Comparison of ENCODE assay signal across 1 cellular context in the genomic region with DNA sequence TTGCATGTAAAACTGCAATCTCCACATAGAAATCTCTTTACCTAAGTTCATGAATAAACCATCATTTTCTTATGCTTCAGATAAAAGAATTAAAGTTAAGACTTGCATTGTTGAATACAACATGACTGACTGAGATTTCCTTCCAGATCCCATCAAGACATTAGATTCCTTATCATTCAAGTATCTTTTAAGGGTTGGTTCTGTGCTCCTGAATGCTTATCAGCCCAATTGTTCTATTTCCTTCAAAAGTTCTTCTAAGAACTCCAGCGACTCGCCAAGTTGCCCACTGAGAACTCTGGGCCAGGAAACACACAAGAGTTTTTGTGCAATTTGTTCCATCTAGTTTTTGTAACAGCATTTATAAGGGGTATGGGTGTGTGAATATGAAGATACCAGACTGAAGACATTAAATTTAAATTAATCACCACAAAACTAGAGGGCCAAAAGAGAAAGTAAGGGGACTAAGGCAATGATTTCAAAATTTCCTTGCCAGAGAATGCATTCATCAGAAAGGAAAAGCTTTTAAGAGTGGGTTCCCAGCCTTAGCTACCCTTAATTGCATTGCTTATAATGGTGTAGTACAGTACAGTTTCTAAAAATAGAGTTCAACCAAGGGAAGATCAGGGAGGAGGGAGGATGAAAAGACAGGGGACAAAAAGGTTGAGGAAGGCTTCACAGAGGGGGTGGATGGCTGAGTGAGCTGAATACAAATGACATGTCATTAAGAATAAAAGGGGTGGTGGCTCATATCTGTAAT.
TF ChIP-seq lines count a peak whose summit lies in the region.

No MANE protein-coding gene starts in this region.

TF ChIP-seq in IMR-90, 13 proteins besides CTCF, POLR2A, EP300 and RAD21 (continued from another document):
- TF ChIP-seq CEBPB (IDR thresholded peaks at IDR 0.05; ENCODE audit: low read depth, low read length) = no peak
- TF ChIP-seq MAZ (IDR thresholded peaks at IDR 0.05; ENCODE audit: borderline replicate concordance, low read depth, low read length) = no peak
- TF ChIP-seq MXI1 (IDR thresholded peaks at IDR 0.05; ENCODE audit: borderline replicate concordance, low read depth, low read length) = no peak
- no peak for TF ChIP-seq FOS (IDR thresholded peaks at IDR 0.05; ENCODE audit: low read depth, low read length)
- TF ChIP-seq MAFK (IDR thresholded peaks at IDR 0.05; ENCODE audit: low read depth, low read length) = no peak
- TF ChIP-seq NFE2L2 (IDR thresholded peaks at IDR 0.05; ENCODE audit: low read depth, low read length) = no peak
- TF ChIP-seq, protein P1, sequence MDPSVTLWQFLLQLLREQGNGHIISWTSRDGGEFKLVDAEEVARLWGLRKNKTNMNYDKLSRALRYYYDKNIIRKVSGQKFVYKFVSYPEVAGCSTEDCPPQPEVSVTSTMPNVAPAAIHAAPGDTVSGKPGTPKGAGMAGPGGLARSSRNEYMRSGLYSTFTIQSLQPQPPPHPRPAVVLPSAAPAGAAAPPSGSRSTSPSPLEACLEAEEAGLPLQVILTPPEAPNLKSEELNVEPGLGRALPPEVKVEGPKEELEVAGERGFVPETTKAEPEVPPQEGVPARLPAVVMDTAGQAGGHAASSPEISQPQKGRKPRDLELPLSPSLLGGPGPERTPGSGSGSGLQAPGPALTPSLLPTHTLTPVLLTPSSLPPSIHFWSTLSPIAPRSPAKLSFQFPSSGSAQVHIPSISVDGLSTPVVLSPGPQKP (IDR thresholded peaks at IDR 0.05; ENCODE audit: borderline replicate concordance, low read depth, low read length) = no peak
- no peak for TF ChIP-seq CHD1 (IDR thresholded peaks at IDR 0.05; ENCODE audit: low read depth, low read length)
